In the genomic region with DNA sequence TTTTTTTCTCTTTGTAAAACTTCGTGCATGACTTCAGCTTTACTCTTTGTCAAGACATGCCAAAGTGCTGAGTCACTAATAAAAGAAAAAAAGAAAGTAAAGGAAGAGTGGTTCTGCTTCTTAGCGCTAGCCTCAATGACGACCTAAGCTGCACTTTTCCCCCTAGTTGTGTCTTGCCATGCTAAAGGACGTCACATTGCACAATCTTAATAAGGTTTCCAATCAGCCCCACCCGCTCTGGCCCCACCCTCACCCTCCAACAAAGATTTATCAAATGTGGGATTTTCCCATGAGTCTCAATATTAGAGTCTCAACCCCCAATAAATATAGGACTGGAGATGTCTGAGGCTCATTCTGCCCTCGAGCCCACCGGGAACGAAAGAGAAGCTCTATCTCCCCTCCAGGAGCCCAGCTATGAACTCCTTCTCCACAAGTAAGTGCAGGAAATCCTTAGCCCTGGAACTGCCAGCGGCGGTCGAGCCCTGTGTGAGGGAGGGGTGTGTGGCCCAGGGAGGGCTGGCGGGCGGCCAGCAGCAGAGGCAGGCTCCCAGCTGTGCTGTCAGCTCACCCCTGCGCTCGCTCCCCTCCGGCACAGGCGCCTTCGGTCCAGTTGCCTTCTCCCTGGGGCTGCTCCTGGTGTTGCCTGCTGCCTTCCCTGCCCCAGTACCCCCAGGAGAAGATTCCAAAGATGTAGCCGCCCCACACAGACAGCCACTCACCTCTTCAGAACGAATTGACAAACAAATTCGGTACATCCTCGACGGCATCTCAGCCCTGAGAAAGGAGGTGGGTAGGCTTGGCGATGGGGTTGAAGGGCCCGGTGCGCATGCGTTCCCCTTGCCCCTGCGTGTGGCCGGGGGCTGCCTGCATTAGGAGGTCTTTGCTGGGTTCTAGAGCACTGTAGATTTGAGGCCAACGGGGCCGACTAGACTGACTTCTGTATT, we compare ENCODE assay signal across 1 cellular context.
TF ChIP-seq lines count a peak whose summit lies in the region.

A gene (plus strand): TSS at position 352 of the 944 bp plus-strand sequence. CDS start 63 bp downstream, at position 415.

TF ChIP-seq in HCT116, 20 proteins besides CTCF, POLR2A, EP300 and RAD21 (continued from another document):
- TF ChIP-seq ZFX (IDR thresholded peaks at IDR 0.05) = no peak
- TF ChIP-seq, protein P1, sequence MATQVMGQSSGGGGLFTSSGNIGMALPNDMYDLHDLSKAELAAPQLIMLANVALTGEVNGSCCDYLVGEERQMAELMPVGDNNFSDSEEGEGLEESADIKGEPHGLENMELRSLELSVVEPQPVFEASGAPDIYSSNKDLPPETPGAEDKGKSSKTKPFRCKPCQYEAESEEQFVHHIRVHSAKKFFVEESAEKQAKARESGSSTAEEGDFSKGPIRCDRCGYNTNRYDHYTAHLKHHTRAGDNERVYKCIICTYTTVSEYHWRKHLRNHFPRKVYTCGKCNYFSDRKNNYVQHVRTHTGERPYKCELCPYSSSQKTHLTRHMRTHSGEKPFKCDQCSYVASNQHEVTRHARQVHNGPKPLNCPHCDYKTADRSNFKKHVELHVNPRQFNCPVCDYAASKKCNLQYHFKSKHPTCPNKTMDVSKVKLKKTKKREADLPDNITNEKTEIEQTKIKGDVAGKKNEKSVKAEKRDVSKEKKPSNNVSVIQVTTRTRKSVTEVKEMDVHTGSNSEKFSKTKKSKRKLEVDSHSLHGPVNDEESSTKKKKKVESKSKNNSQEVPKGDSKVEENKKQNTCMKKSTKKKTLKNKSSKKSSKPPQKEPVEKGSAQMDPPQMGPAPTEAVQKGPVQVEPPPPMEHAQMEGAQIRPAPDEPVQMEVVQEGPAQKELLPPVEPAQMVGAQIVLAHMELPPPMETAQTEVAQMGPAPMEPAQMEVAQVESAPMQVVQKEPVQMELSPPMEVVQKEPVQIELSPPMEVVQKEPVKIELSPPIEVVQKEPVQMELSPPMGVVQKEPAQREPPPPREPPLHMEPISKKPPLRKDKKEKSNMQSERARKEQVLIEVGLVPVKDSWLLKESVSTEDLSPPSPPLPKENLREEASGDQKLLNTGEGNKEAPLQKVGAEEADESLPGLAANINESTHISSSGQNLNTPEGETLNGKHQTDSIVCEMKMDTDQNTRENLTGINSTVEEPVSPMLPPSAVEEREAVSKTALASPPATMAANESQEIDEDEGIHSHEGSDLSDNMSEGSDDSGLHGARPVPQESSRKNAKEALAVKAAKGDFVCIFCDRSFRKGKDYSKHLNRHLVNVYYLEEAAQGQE (IDR thresholded peaks at IDR 0.05; ENCODE audit: low read depth) = no peak
- TF ChIP-seq EZH2 (IDR thresholded peaks at IDR 0.05) = no peak
- TF ChIP-seq, protein P2, sequence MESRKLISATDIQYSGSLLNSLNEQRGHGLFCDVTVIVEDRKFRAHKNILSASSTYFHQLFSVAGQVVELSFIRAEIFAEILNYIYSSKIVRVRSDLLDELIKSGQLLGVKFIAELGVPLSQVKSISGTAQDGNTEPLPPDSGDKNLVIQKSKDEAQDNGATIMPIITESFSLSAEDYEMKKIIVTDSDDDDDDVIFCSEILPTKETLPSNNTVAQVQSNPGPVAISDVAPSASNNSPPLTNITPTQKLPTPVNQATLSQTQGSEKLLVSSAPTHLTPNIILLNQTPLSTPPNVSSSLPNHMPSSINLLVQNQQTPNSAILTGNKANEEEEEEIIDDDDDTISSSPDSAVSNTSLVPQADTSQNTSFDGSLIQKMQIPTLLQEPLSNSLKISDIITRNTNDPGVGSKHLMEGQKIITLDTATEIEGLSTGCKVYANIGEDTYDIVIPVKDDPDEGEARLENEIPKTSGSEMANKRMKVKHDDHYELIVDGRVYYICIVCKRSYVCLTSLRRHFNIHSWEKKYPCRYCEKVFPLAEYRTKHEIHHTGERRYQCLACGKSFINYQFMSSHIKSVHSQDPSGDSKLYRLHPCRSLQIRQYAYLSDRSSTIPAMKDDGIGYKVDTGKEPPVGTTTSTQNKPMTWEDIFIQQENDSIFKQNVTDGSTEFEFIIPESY (IDR thresholded peaks at IDR 0.05; ENCODE audit: extremely low read depth, insufficient replicate concordance, low read length) = no peak
- no peak for TF ChIP-seq POLR2AphosphoS5 (IDR thresholded peaks at IDR 0.05; ENCODE audit: low read depth, low read length)
TF ChIP-seq in HCT116: peak in this region for 0.
